ENCODE assay signal across 8 cellular contexts in genomic region chr12:106138279-106138645, GRCh38. TPM values are rescaled to one million over a fixed set of nuclear protein-coding genes. Genes with fewer than 3 reads are reported as not detected.
A peak's percentile ranks its signal among the peaks of the same experiment; 100 is the strongest.
DNase-seq lines count a peak whose midpoint lies in the region; ATAC-seq and TF ChIP-seq lines count a peak whose summit lies in the region.

No MANE protein-coding gene starts in this region.

- no peaks in the 10 kb centered on the region; the same call in 1 of the 2 replicates for H3K36me3 Mint-ChIP-seq in WTC11

- DNase-seq in NCI-H1092 treated with DMSO at 0.1 percent for 48 hours (lab: John Stamatoyannopoulos, UW): peak; percentile 36
- no peak for DNase-seq in NCI-H1092 (lab: John Stamatoyannopoulos, UW)
- no peak for DNase-seq in WTC11 (ENCODE audit: low spot score)
- peak; percentile 56 for DNase-seq in left ventricle myocardium superior
- DNase-seq in COLO829 (ENCODE audit: low spot score): no peak
- DNase-seq in NCI-H2196 treated with DMSO at 0.1 percent for 48 hours (lab: John Stamatoyannopoulos, UW; ENCODE audit: unreplicated experiment): no peak

- no peak; the same call in 1 of the 2 replicates for ATAC-seq in WTC11
- peak; percentile 2 for ATAC-seq in left ventricle myocardium superior
- no peak for ATAC-seq in GM21529 (IDR thresholded peaks at IDR 0.05; ENCODE audit: unreplicated experiment)

- CTCF ChIA-PET in WTC11 (lab: Charles Lee): interaction anchor here (1.0 to 4.5 kb wide), 6 partner anchors 11 to 633 kb away, joined by 3 to 36 read pairs (median 10); no protein-coding TSS in a partner anchor

- POLR2A ChIA-PET in WTC11 (lab: Charles Lee): interaction anchor here (1.0 to 2.6 kb wide), 4 partner anchors 9 to 392 kb away, joined by 3 to 16 read pairs (median 8); no protein-coding TSS in a partner anchor

- H3K27ac Mint-ChIP-seq in WTC11: no peak overlapping the region

- peaks cover 72% of the 10 kb centered on the region for H3K4me1 Mint-ChIP-seq in WTC11

- peaks cover 7% of the 10 kb centered on the region for H3K27me3 Mint-ChIP-seq in WTC11 (ENCODE audit: low read depth)

- TF ChIP-seq CTCF in WTC11 (IDR thresholded peaks at IDR 0.05): no peak

- H3K9me3 Mint-ChIP-seq in WTC11: no peaks in the 10 kb centered on the region

- H3K4me3 ChIP-seq in skin epidermis: peak overlapping the region; percentile 38 to 77 (median 58)

- peak overlapping the region in 20 of 21 experiments; percentile 81 to 98 (median 94) for H3K27ac ChIP-seq in skin epidermis

- intact Hi-C loops in left ventricle myocardium superior (cut with micrococcal nuclease): loop anchor here (5.0 to 10.0 kb wide), 3 partner anchors 213 to 716 kb away; no protein-coding TSS in a partner anchor

- peak overlapping the region; percentile 92 for H3K4me3 Mint-ChIP-seq in WTC11

TF ChIP-seq in WTC11, 78 proteins besides CTCF, POLR2A, EP300 and RAD21:
- TF ChIP-seq ZNF512 (CRISPR knock-in tag; IDR thresholded peaks at IDR 0.05; ENCODE audit: borderline replicate concordance) (no peak), E2F5 (CRISPR knock-in tag; IDR thresholded peaks at IDR 0.05) (no peak), FOXP1 (CRISPR knock-in tag; IDR thresholded peaks at IDR 0.05; ENCODE audit: borderline replicate concordance) (no peak), MAX (CRISPR knock-in tag; IDR thresholded peaks at IDR 0.05) (0 out of 2 replicates have a peak, but pooled peaks have one; percentile 8), TP53 (CRISPR knock-in tag; IDR thresholded peaks at IDR 0.05) (no peak), ZNF396 (CRISPR knock-in tag; IDR thresholded peaks at IDR 0.05; ENCODE audit: borderline replicate concordance) (no peak), ATF1 (CRISPR knock-in tag; IDR thresholded peaks at IDR 0.05) (0 out of 2 replicates have a peak, but pooled peaks have one; percentile 40), E2F1 (CRISPR knock-in tag; IDR thresholded peaks at IDR 0.05) (no peak), ETV6 (CRISPR knock-in tag; IDR thresholded peaks at IDR 0.05) (no peak), ZNF317 (CRISPR knock-in tag; IDR thresholded peaks at IDR 0.05; ENCODE audit: borderline replicate concordance, low read depth) (0 out of 2 replicates have a peak, but pooled peaks have one; percentile 23), KAT7 (CRISPR knock-in tag; IDR thresholded peaks at IDR 0.05; ENCODE audit: borderline replicate concordance) (0 out of 2 replicates have a peak, but pooled peaks have one; percentile 50)

RNA-seq across cellular contexts. Expression of gene NUAK1, which starts 0.5 kb away (rescaled TPM):
- total RNA-seq in WTC11 (2021) (10.3 to 15.9 TPM (median 12.3 TPM) in 3 replicates), left ventricle myocardium superior (38.8 TPM)

Comparison
In these comparisons a context has a peak if more than half of its experiments do, and no peak if none do; other contexts are left out.
1. DNase-seq: peak in NCI-H1092 treated with DMSO at 0.1 percent for 48 hours (single experiment) and left ventricle myocardium superior (single experiment); none in NCI-H1092 (single experiment), WTC11 (single experiment), COLO829 (single experiment) and NCI-H2196 treated with DMSO at 0.1 percent for 48 hours (single experiment).